Comparison of ENCODE assay signal across 1 cellular context in genomic region chr1:1123581-1124507, GRCh38.
TF ChIP-seq lines count a peak whose summit lies in the region.

No MANE protein-coding gene starts in this region.

TF ChIP-seq in K562, 482 proteins besides CTCF, POLR2A, EP300 and RAD21 (continued from another document and continues in another):
- TF ChIP-seq AFF4 (CRISPR knock-in tag; IDR thresholded peaks at IDR 0.05) (no peak), CBFA2T2 (conservative IDR thresholded peaks at IDR 0.05) (peak; percentile 56), IRF9 (tag; IDR thresholded peaks at IDR 0.05) (0 out of 2 replicates have a peak, but pooled peaks have one; percentile 13), ZBTB33 (CRISPR knock-in tag; IDR thresholded peaks at IDR 0.05) (peak; percentile 67), KDM2B (CRISPR knock-in tag; IDR thresholded peaks at IDR 0.05) (no peak), ZNF586 (CRISPR knock-in tag; conservative IDR thresholded peaks at IDR 0.05) (no peak), ZNF282 (CRISPR knock-in tag; IDR thresholded peaks at IDR 0.05) (0 out of 2 replicates have a peak, but pooled peaks have one; percentile 15), ZBTB9 (CRISPR knock-in tag; IDR thresholded peaks at IDR 0.05) (0 out of 2 replicates have a peak, but pooled peaks have one; percentile 32), ZEB2 (IDR thresholded peaks at IDR 0.05) (peak; percentile 99), ESRRB (CRISPR knock-in tag; IDR thresholded peaks at IDR 0.05; ENCODE audit: borderline replicate concordance) (no peak), CREBBP (IDR thresholded peaks at IDR 0.05; ENCODE audit: low read depth, low read length) (no peak), ZNF134 (CRISPR knock-in tag; conservative IDR thresholded peaks at IDR 0.05) (no peak), AFF1 (IDR thresholded peaks at IDR 0.05; ENCODE audit: low read depth in 1 of 2, partially characterized antibody in 2 of 2) (peak in 1 of 2 experiments; percentile 32), CBX3 (IDR thresholded peaks at IDR 0.05; ENCODE audit: borderline replicate concordance in 1 of 2, low read length in 2 of 2) (peak in 1 of 2 experiments; percentile 96; a peak in 2 of 3 replicates), E2F3 (CRISPR knock-in tag; IDR thresholded peaks at IDR 0.05) (no peak), KDM1A (IDR thresholded peaks at IDR 0.05) (peak in 1 of 2 experiments; percentile 78; a peak in 1 of 4 replicates), POLR2AphosphoS5 (IDR thresholded peaks at IDR 0.05; ENCODE audit: control insufficient read depth, insufficient read depth, low read depth, low read length) (no peak), HIVEP1 (CRISPR knock-in tag; IDR thresholded peaks at IDR 0.05) (no peak), PHF20 (IDR thresholded peaks at IDR 0.05; ENCODE audit: partially characterized antibody) (peak; percentile 30), HNRNPL (IDR thresholded peaks at IDR 0.05; ENCODE audit: low read depth, low read length) (no peak), ZNF764 (CRISPR knock-in tag; IDR thresholded peaks at IDR 0.05; ENCODE audit: low read depth) (no peak), GATAD2A (IDR thresholded peaks at IDR 0.05) (peak; percentile 49; the same call in 1 of the 2 replicates), ZFPM2 (CRISPR knock-in tag; IDR thresholded peaks at IDR 0.05) (no peak), NUFIP1 (IDR thresholded peaks at IDR 0.05; ENCODE audit: partially characterized antibody) (no peak), TSC22D4 (tag; IDR thresholded peaks at IDR 0.05) (0 out of 2 replicates have a peak, but pooled peaks have one; percentile 6), ZNF740 (CRISPR knock-in tag; IDR thresholded peaks at IDR 0.05) (peak; percentile 57; the same call in 1 of the 2 replicates), ZNF740 (tag; IDR thresholded peaks at IDR 0.05) (no peak), ZBTB2 (IDR thresholded peaks at IDR 0.05) (peak; percentile 41; the same call in 1 of the 2 replicates), SAFB (IDR thresholded peaks at IDR 0.05; ENCODE audit: borderline replicate concordance, low read depth, low read length) (0 out of 2 replicates have a peak, but pooled peaks have one; percentile 16), THRB (CRISPR knock-in tag; conservative IDR thresholded peaks at IDR 0.05) (peak; percentile 62; the same call in 1 of the 2 replicates), SIN3B (IDR thresholded peaks at IDR 0.05; ENCODE audit: low read depth) (no peak), NCOR1 (IDR thresholded peaks at IDR 0.05) (no peak), RNF219 (CRISPR knock-in tag; IDR thresholded peaks at IDR 0.05) (no peak), CBFB (CRISPR knock-in tag; IDR thresholded peaks at IDR 0.05) (peak; percentile 71), ZNF124 (CRISPR knock-in tag; IDR thresholded peaks at IDR 0.05) (no peak), BCL6 (CRISPR knock-in tag; IDR thresholded peaks at IDR 0.05) (no peak), TCF7 (IDR thresholded peaks at IDR 0.05; ENCODE audit: borderline replicate concordance) (no peak), ZBTB11 (CRISPR knock-in tag; IDR thresholded peaks at IDR 0.05) (no peak)
